In the genomic region with DNA sequence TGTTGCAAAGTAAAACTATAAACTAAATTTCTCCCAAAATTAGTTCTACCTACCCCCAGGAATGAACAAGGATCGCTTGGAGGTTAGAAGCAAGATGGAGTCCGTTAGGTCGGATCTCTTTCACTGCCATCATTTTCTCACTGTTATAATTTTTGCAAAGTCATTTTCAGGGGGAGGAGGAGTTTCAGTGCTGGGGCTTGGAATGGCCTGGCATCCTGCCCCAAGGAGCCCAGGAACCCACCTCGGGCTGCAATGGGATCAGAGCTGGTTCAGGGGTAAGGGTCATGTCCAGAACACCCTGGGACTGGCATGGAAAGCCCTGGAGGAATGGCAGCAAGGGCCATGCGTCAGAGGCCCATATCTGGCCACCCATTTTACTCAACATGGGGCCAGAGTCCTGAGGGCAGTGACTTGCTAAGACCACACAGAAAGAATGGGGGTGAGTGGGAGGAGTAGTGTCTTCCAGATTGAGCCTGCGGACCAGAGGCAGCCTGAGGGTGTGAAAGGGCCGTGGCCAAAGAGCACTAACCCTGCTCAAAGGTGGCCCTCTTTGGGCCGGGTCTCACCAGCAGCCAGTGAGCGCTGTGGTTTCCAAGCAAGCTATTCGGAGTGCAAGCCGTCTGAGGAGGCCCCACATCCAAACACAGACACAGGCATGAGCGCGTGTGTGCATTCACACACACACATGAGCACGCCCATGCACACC, we compare ENCODE assay signal across 12 cellular contexts. TPM values are rescaled to one million over a fixed set of nuclear protein-coding genes. Genes with fewer than 3 reads are reported as not detected.
DNase-seq lines count a peak whose midpoint lies in the region; TF ChIP-seq lines count a peak whose summit lies in the region.
"Had no signal": no experiment of that assay in that cellular context is flagged by ENCODE, and none has a peak within 500 bp of the region (broad histone marks: within the 10 kb centered on the region; RNA-seq: fewer than 3 reads in every experiment).

No MANE protein-coding gene starts in this region.

- H3K27me3 ChIP-seq in MG63 (no peaks in the 10 kb centered on the region), H9 (ENCODE audit: insufficient read depth, low read length) (no peaks in the 10 kb centered on the region)

- no peaks in the 10 kb centered on the region for H3K4me1 ChIP-seq in H9 (ENCODE audit: insufficient read depth, low read length)

- no peak overlapping the region for H3K14ac ChIP-seq in H9 (ENCODE audit: insufficient read depth, low read length)

- no peaks in the 10 kb centered on the region for H3K9me3 Mint-ChIP-seq in H9
- H3K9me3 Mint-ChIP-seq: naive thymus-derived CD8-positive, alpha-beta T cell had no signal

- no peak overlapping the region for H2AFZ ChIP-seq in H9 (ENCODE audit: low read length)

- no peaks in the 10 kb centered on the region for H3K79me1 ChIP-seq in H9 (ENCODE audit: insufficient read depth, low read depth, low read length, poor library complexity, severe bottlenecking)

- H3K9me3 ChIP-seq in MG63 (no peaks in the 10 kb centered on the region; the same call in 1 of the 2 replicates), H9 (ENCODE audit: control insufficient read depth, low read depth, low read length) (no peaks in the 10 kb centered on the region)

- no CpG with 5 or more reads among the region's 14 CpGs for WGBS in H9 (ENCODE audit: extremely low coverage, insufficient read length, low lambda C conversion rate)

- H3K4me3 ChIP-seq in MG63 (no peak overlapping the region), choroid plexus epithelial cell (ENCODE audit: low read depth, low read length) (no peak overlapping the region)

- H3K23ac ChIP-seq in H9 (ENCODE audit: insufficient read length, low read depth, low read length): no peak overlapping the region

- H3K4me2 ChIP-seq in H9 (ENCODE audit: insufficient read depth, insufficient read length, low read length): no peak overlapping the region

- no peak overlapping the region for H2AK5ac ChIP-seq in H9 (ENCODE audit: insufficient read length, low read length)

- no peak overlapping the region for H2BK5ac ChIP-seq in H9 (ENCODE audit: insufficient read length, low read length)

- H3K23me2 ChIP-seq in H9 (ENCODE audit: insufficient read length, low read depth, low read length, poor library complexity, severe bottlenecking): no peaks in the 10 kb centered on the region

- no peak overlapping the region for H3K4ac ChIP-seq in H9 (ENCODE audit: low read depth, low read length)

- no peaks in the 10 kb centered on the region for H3K36me3 Mint-ChIP-seq in H9 (ENCODE audit: insufficient read depth in 1 of 3, low read depth in 3 of 3)
- H3K36me3 Mint-ChIP-seq: naive thymus-derived CD8-positive, alpha-beta T cell had no signal

- H3K27ac Mint-ChIP-seq in H9: no peak overlapping the region
- H3K27ac Mint-ChIP-seq: naive thymus-derived CD8-positive, alpha-beta T cell had no signal

- no peak overlapping the region for H4K8ac ChIP-seq in H9 (replicated peaks; ENCODE audit: insufficient read length, low read depth, low read length)

- no peak overlapping the region for H2BK20ac ChIP-seq in H9 (ENCODE audit: low read depth, low read length, poor library complexity, severe bottlenecking)

- no peak overlapping the region for H3T11ph ChIP-seq in H9 (ENCODE audit: low read length)

- no peak overlapping the region for H3K56ac ChIP-seq in H9 (ENCODE audit: insufficient read length, low read depth, low read length)

- no peaks in the 10 kb centered on the region for H3K4me1 Mint-ChIP-seq in H9
- H3K4me1 Mint-ChIP-seq: naive thymus-derived CD8-positive, alpha-beta T cell had no signal

- no peaks in the 10 kb centered on the region for H4K20me1 ChIP-seq in H9 (ENCODE audit: control insufficient read depth, insufficient read depth, insufficient read length)

- DNase-seq in AG20443 (ENCODE audit: low spot score): peak; percentile 60
- DNase-seq in MG63: peak; percentile 93
- DNase-seq in choroid plexus epithelial cell (ENCODE audit: low read depth): peak; percentile 80
- DNase-seq in mesenteric fat pad (ENCODE audit: low spot score): peak; percentile 89
- DNase-seq in ecto neural progenitor cell (ENCODE audit: low spot score): no peak
- no peak for DNase-seq in H9
- DNase-seq in superior temporal gyrus (ENCODE audit: extremely low spot score): no peak
- DNase-seq in AG08395 (ENCODE audit: low spot score): no peak
- DNase-seq: DMS153, NCI-H748 treated with DMSO at 0.1 percent for 48 hours had no signal

- H3K79me2 ChIP-seq in H9 (ENCODE audit: insufficient read depth, low read length): no peaks in the 10 kb centered on the region

- H4K5ac ChIP-seq in H9 (ENCODE audit: insufficient read length, low read depth, low read length): no peak overlapping the region

- H3K9ac ChIP-seq in H9 (ENCODE audit: extremely low read depth, insufficient read length, low read length): no peak overlapping the region

- H4K91ac ChIP-seq in H9 (ENCODE audit: insufficient read length, low read depth, low read length): no peak overlapping the region

- no peaks in the 10 kb centered on the region for H3K36me3 ChIP-seq in MG63

- H3K4me3 Mint-ChIP-seq in H9: no peak overlapping the region
- H3K4me3 Mint-ChIP-seq: naive thymus-derived CD8-positive, alpha-beta T cell had no signal

- H3K27me3 Mint-ChIP-seq in H9 (ENCODE audit: low read depth): no peaks in the 10 kb centered on the region
- H3K27me3 Mint-ChIP-seq: naive thymus-derived CD8-positive, alpha-beta T cell had no signal

- TF ChIP-seq CTCF in choroid plexus epithelial cell (conservative IDR thresholded peaks at IDR 0.05; ENCODE audit: low read depth, low read length): no peak
- TF ChIP-seq CTCF in H9 (conservative IDR thresholded peaks at IDR 0.05): no peak

- no peak overlapping the region for H2BK12ac ChIP-seq in H9 (ENCODE audit: insufficient read length, low read depth, low read length)

- no peak overlapping the region for H3K27ac ChIP-seq in H9 (ENCODE audit: insufficient read length, low read depth, low read length)
- H3K27ac ChIP-seq: HL-60 had no signal

- H2BK15ac ChIP-seq in H9 (ENCODE audit: low read depth, low read length): no peak overlapping the region

- no peak overlapping the region for H2BK120ac ChIP-seq in H9 (ENCODE audit: low read depth, low read length, poor library complexity, severe bottlenecking)

- H3K18ac ChIP-seq in H9 (ENCODE audit: insufficient read length, low read depth, low read length): no peak overlapping the region

RNA-seq across cellular contexts. Expression of a gene that starts 31.8 kb away (rescaled TPM):
- not detected in 2 replicates for total RNA-seq in MG63 (2014; rRNA removed; shearing (Covaris generic); ENCODE audit: low replicate concordance)
- not detected for total RNA-seq in mesenteric fat pad
- total RNA-seq in H9 (2021): 10.1 and 10.5 TPM in 2 replicates
- total RNA-seq: naive thymus-derived CD8-positive, alpha-beta T cell had no signal

RNA-seq across cellular contexts. Expression of a gene that starts 54.3 kb away (rescaled TPM):
- total RNA-seq in MG63 (2014; rRNA removed; shearing (Covaris generic); ENCODE audit: low replicate concordance): 0.76 TPM in 1 of 2 replicates, not detected in the other
- 6.3 TPM for total RNA-seq in mesenteric fat pad
- total RNA-seq in H9 (2021): 0.59 and 0.81 TPM in 2 replicates

RNA-seq across cellular contexts. Expression of a gene that starts 58.9 kb away (rescaled TPM):
- total RNA-seq in MG63 (2014; rRNA removed; shearing (Covaris generic); ENCODE audit: low replicate concordance): not detected in 2 replicates
- not detected for total RNA-seq in mesenteric fat pad
- total RNA-seq in H9 (2021): not detected in 2 replicates
- total RNA-seq: naive thymus-derived CD8-positive, alpha-beta T cell had no signal

Comparison
In these comparisons a context has a peak if more than half of its experiments do, and no peak if none do; other contexts are left out.
1. DNase-seq: peak in AG20443 (single experiment), MG63 (single experiment), choroid plexus epithelial cell (single experiment) and mesenteric fat pad (single experiment); none in ecto neural progenitor cell (single experiment), H9 (single experiment), superior temporal gyrus (single experiment) and AG08395 (single experiment).
2. RNA of a gene that starts 31.8 kb away (total RNA-seq): 10.1 to 10.5 TPM in H9; not detected in mesenteric fat pad (single experiment) and not detected in MG63; every median in the first group is over 10 times any median in the second.